Comparison of ENCODE assay signal across 1 cellular context in genomic region chr7:148884299-148885022, GRCh38.
TF ChIP-seq lines count a peak whose summit lies in the region.

No MANE protein-coding gene starts in this region.

TF ChIP-seq in K562, 482 proteins besides CTCF, POLR2A, EP300 and RAD21 (continued from another document and continues in another):
- TF ChIP-seq CBX5 (IDR thresholded peaks at IDR 0.05; ENCODE audit: borderline replicate concordance, low read depth) = no peak
- 0 out of 2 replicates have a peak, but pooled peaks have one; percentile 5 for TF ChIP-seq FOSL1 (tag; conservative IDR thresholded peaks at IDR 0.05)
- TF ChIP-seq L3MBTL2 (IDR thresholded peaks at IDR 0.05) = peak; percentile 99
- 0 out of 2 replicates have a peak, but pooled peaks have one; percentile 9 for TF ChIP-seq IRF2 (CRISPR knock-in tag; IDR thresholded peaks at IDR 0.05)
- peak; percentile 18 for TF ChIP-seq TAF9B (IDR thresholded peaks at IDR 0.05; ENCODE audit: partially characterized antibody)
- TF ChIP-seq MAX (CRISPR knock-in tag; IDR thresholded peaks at IDR 0.05) = peak; percentile 94
- TF ChIP-seq TAF1 (IDR thresholded peaks at IDR 0.05; ENCODE audit: control insufficient read depth, extremely low read depth, insufficient read depth, low read length, severe bottlenecking) = peak; percentile 60
- TF ChIP-seq NEUROD1 (IDR thresholded peaks at IDR 0.05; ENCODE audit: borderline replicate concordance, low read depth, low read length, partially characterized antibody) = peak; percentile 79
- TF ChIP-seq ZNF639 (CRISPR knock-in tag; conservative IDR thresholded peaks at IDR 0.05 in 1 of 2, IDR thresholded peaks at IDR 0.05 in 1 of 2) = peak in 1 of 2 experiments; percentile 98; a peak in 2 of 4 replicates
- TF ChIP-seq TOE1 (IDR thresholded peaks at IDR 0.05; ENCODE audit: borderline replicate concordance) = peak; percentile 42; the same call in 1 of the 2 replicates
- peak; percentile 16; the same call in 1 of the 2 replicates for TF ChIP-seq TOE1 (CRISPR knock-in tag; IDR thresholded peaks at IDR 0.05; ENCODE audit: borderline replicate concordance, low read depth)
- TF ChIP-seq ATF3 (IDR thresholded peaks at IDR 0.05) = no peak
- TF ChIP-seq ATF3 (CRISPR knock-in tag; conservative IDR thresholded peaks at IDR 0.05) = peak; percentile 77
- peak in 1 of 2 experiments; percentile 92; a peak in 2 of 4 replicates for TF ChIP-seq MLX (CRISPR knock-in tag; conservative IDR thresholded peaks at IDR 0.05)
- peak; percentile 100 for TF ChIP-seq MYBL2 (IDR thresholded peaks at IDR 0.05; ENCODE audit: low read depth)
- peak; percentile 99 for TF ChIP-seq MYBL2 (CRISPR knock-in tag; IDR thresholded peaks at IDR 0.05; ENCODE audit: borderline replicate concordance)
- no peak for TF ChIP-seq FOXA1 (IDR thresholded peaks at IDR 0.05; ENCODE audit: borderline replicate concordance)
- TF ChIP-seq TFAP4 (CRISPR knock-in tag; IDR thresholded peaks at IDR 0.05; ENCODE audit: borderline replicate concordance) = peak; percentile 90
- TF ChIP-seq ZBTB33 (CRISPR knock-in tag; IDR thresholded peaks at IDR 0.05) = peak; percentile 89
- no peak for TF ChIP-seq PTRF (tag; IDR thresholded peaks at IDR 0.05)
- peak; percentile 94 for TF ChIP-seq SAFB (IDR thresholded peaks at IDR 0.05; ENCODE audit: borderline replicate concordance, low read depth, low read length)
- TF ChIP-seq BCLAF1 (IDR thresholded peaks at IDR 0.05; ENCODE audit: borderline replicate concordance in 1 of 2, control insufficient read depth in 1 of 2, low read depth in 2 of 2, low read length in 1 of 2) = peak in 1 of 2 experiments; percentile 80; a peak in 2 of 4 replicates
- no peak for TF ChIP-seq ZNF239 (CRISPR knock-in tag; IDR thresholded peaks at IDR 0.05)
- TF ChIP-seq MTA3 (IDR thresholded peaks at IDR 0.05; ENCODE audit: borderline replicate concordance) = peak; percentile 97
- peak; percentile 69; the same call in 1 of the 2 replicates for TF ChIP-seq ZNF609 (CRISPR knock-in tag; IDR thresholded peaks at IDR 0.05; ENCODE audit: borderline replicate concordance)
- TF ChIP-seq CXXC5 (CRISPR knock-in tag; IDR thresholded peaks at IDR 0.05) = peak; percentile 100
- peak; percentile 93 for TF ChIP-seq MED1 (CRISPR knock-in tag; IDR thresholded peaks at IDR 0.05; ENCODE audit: borderline replicate concordance)
- peak; percentile 23 for TF ChIP-seq PRPF4 (IDR thresholded peaks at IDR 0.05; ENCODE audit: insufficient read depth, low read depth, low read length, poor library complexity, severe bottlenecking)
- no peak for TF ChIP-seq MXD1 (CRISPR knock-in tag; IDR thresholded peaks at IDR 0.05; ENCODE audit: borderline replicate concordance, poor library complexity, severe bottlenecking)
- TF ChIP-seq HMGXB4 (CRISPR knock-in tag; IDR thresholded peaks at IDR 0.05) = peak; percentile 50; the same call in 1 of the 2 replicates
- 0 out of 2 replicates have a peak, but pooled peaks have one; percentile 69 for TF ChIP-seq ZNF589 (CRISPR knock-in tag; IDR thresholded peaks at IDR 0.05; ENCODE audit: low read depth)
- peak; percentile 81 for TF ChIP-seq ZNF592 (IDR thresholded peaks at IDR 0.05)
